32 cellular contexts compared by ENCODE assay signal in genomic region chr3:133855772-133856171, GRCh38. TPM values are rescaled to one million over a fixed set of nuclear protein-coding genes. Genes with fewer than 3 reads are reported as not detected.
A peak's percentile ranks its signal among the peaks of the same experiment; 100 is the strongest.
DNase-seq lines count a peak whose midpoint lies in the region; ATAC-seq, FAIRE-seq and TF ChIP-seq lines count a peak whose summit lies in the region.
"Had no signal": no experiment of that assay in that cellular context is flagged by ENCODE, and none has a peak within 500 bp of the region (broad histone marks: within the 10 kb centered on the region; RNA-seq: fewer than 3 reads in every experiment).

No MANE protein-coding gene starts in this region.

- BruUV-seq in IMR-90 (replicated peaks; lab: Mats Ljungman, UMichigan) (no TSS peak), mammary epithelial cell (replicated peaks; lab: Mats Ljungman, UMichigan) (no TSS peak)

- no peaks in the 10 kb centered on the region for H3K9me3 Mint-ChIP-seq in astrocyte (ENCODE audit: unreplicated experiment)
- H3K9me3 Mint-ChIP-seq: central memory CD8-positive, alpha-beta T cell; naive B cell; stimulated activated effector memory CD8-positive, alpha-beta T cell treated with anti-CD3 and anti-CD28 coated beads, Interleukin-12 subunit alpha, Interleukin-12 subunit beta, amount 100 ng/mL, for 72 hours had no signal

- POLR2A ChIA-PET in IMR-90 (lab: Charles Lee; ENCODE audit: unreplicated experiment), result no interaction called here

- H3K36me3 ChIP-seq in BLaER1 (no peaks in the 10 kb centered on the region), IMR-90 (ENCODE audit: control insufficient read depth, insufficient read depth, low read length) (no peaks in the 10 kb centered on the region), astrocyte (ENCODE audit: insufficient read depth, low read length) (no peaks in the 10 kb centered on the region), mammary epithelial cell (ENCODE audit: insufficient read depth, low read length) (no peaks in the 10 kb centered on the region)
- H3K36me3 ChIP-seq: heart right ventricle, vagina, WERI-Rb-1 had no signal

- no peak overlapping the region for H4K8ac ChIP-seq in IMR-90 (ENCODE audit: low read depth in 2 of 2, low read length in 2 of 2)

- no peaks in the 10 kb centered on the region for H3K9me3 ChIP-seq in BLaER1
- H3K9me3 ChIP-seq in IMR-90 (ENCODE audit: control insufficient read depth, insufficient read depth, low read length), result no peaks in the 10 kb centered on the region
- no peaks in the 10 kb centered on the region for H3K9me3 ChIP-seq in astrocyte (ENCODE audit: insufficient read depth, low read depth, low read length)
- no peaks in the 10 kb centered on the region for H3K9me3 ChIP-seq in mammary epithelial cell (replicated peaks; ENCODE audit: insufficient read depth, low read length)
- H3K9me3 ChIP-seq: heart right ventricle, testis, vagina had no signal

- TF ChIP-seq POLR2A in IMR-90 (IDR thresholded peaks at IDR 0.05; ENCODE audit: low read depth, low read length), result no peak

- no peaks in the 10 kb centered on the region for H4K20me1 ChIP-seq in BLaER1
- no peaks in the 10 kb centered on the region for H4K20me1 ChIP-seq in IMR-90 (ENCODE audit: insufficient read depth, low read length)
- H4K20me1 ChIP-seq in astrocyte (ENCODE audit: insufficient read depth, low read length), result no peaks in the 10 kb centered on the region
- H4K20me1 ChIP-seq in mammary epithelial cell (ENCODE audit: insufficient read depth, low read length), result no peaks in the 10 kb centered on the region

- H2AK9ac ChIP-seq in IMR-90 (replicated peaks; ENCODE audit: low read depth, low read length, poor library complexity), result no peak overlapping the region

- H3K27ac ChIP-seq in BLaER1 (no peak overlapping the region), IMR-90 (ENCODE audit: insufficient read depth, low read length) (no peak overlapping the region), astrocyte (ENCODE audit: low read depth, low read length) (no peak overlapping the region), mammary epithelial cell (ENCODE audit: insufficient read depth, low read depth, low read length) (no peak overlapping the region)
- H3K27ac ChIP-seq: foreskin keratinocyte, GM23248, heart right ventricle, testis, vagina, WERI-Rb-1 had no signal

- no peak overlapping the region for H4K91ac ChIP-seq in IMR-90 (ENCODE audit: insufficient read depth, low read depth, low read length)

- TF ChIP-seq RAD21 in IMR-90 (IDR thresholded peaks at IDR 0.05; ENCODE audit: low read length), result no peak

- H3K79me2 ChIP-seq in astrocyte (ENCODE audit: insufficient read depth, low read length) (no peaks in the 10 kb centered on the region), mammary epithelial cell (ENCODE audit: insufficient read depth, low read length) (no peaks in the 10 kb centered on the region)

- no peak for TF ChIP-seq CTCF in IMR-90 (conservative IDR thresholded peaks at IDR 0.05; ENCODE audit: low read depth, low read length)
- no peak for TF ChIP-seq CTCF in astrocyte (IDR thresholded peaks at IDR 0.05; ENCODE audit: insufficient read depth, low read depth, low read length)
- no peak for TF ChIP-seq CTCF in fibroblast of villous mesenchyme (IDR thresholded peaks at IDR 0.05; ENCODE audit: insufficient read depth, low read depth, low read length)
- no peak for TF ChIP-seq CTCF in mammary epithelial cell (conservative IDR thresholded peaks at IDR 0.05 in 1 of 2, IDR thresholded peaks at IDR 0.05 in 1 of 2; ENCODE audit: extremely low read depth in 1 of 2, insufficient read depth in 1 of 2, low read depth in 1 of 2, low read length in 2 of 2)

- FAIRE-seq in astrocyte (lab: Jason Lieb, UNC), result no peak
- FAIRE-seq: endothelial cell of umbilical vein, GM18507, HTR-8/SVneo, RCC 7860 had no signal

- no CpG with 5 or more reads among the region's 6 CpGs for WGBS in IMR-90 (ENCODE audit: extremely low coverage in 2 of 2, insufficient read length in 1 of 2), 2 experiments
- 92% methylated on average over 6 of the region's 6 CpGs for WGBS in mammary epithelial cell (ENCODE audit: low coverage, missing lambda C conversion rate)

- H2BK5ac ChIP-seq in IMR-90 (ENCODE audit: low read depth, low read length, poor library complexity, severe bottlenecking), result no peak overlapping the region

- no peak overlapping the region for H2BK15ac ChIP-seq in IMR-90 (ENCODE audit: low read depth, low read length)

- H2BK120ac ChIP-seq in IMR-90 (ENCODE audit: low read depth, low read length), result no peak overlapping the region

- no peak overlapping the region for H3K27ac Mint-ChIP-seq in astrocyte (ENCODE audit: unreplicated experiment)
- H3K27ac Mint-ChIP-seq: stimulated activated effector memory CD8-positive, alpha-beta T cell treated with anti-CD3 and anti-CD28 coated beads, Interleukin-12 subunit alpha, Interleukin-12 subunit beta, amount 100 ng/mL, for 72 hours had no signal

- H3K23ac ChIP-seq in IMR-90 (ENCODE audit: low read depth, low read length), result no peak overlapping the region

- H3K4me2 ChIP-seq in BLaER1 (peak overlapping the region; percentile 43), IMR-90 (ENCODE audit: low read depth, low read length) (no peak overlapping the region), astrocyte (ENCODE audit: low read length) (no peak overlapping the region), mammary epithelial cell (ENCODE audit: insufficient read depth, low read depth, low read length) (no peak overlapping the region)
- H3K4me2 ChIP-seq: smooth muscle cell had no signal

- H4K5ac ChIP-seq in IMR-90 (ENCODE audit: low read depth, low read length), result no peak overlapping the region

- H3K9ac ChIP-seq in BLaER1 (no peak overlapping the region), IMR-90 (ENCODE audit: low read depth, low read length) (no peak overlapping the region), astrocyte (ENCODE audit: low read length) (no peak overlapping the region), mammary epithelial cell (ENCODE audit: insufficient read depth, low read length) (no peak overlapping the region)
- H3K9ac ChIP-seq: GM23248 had no signal

- no peaks in the 10 kb centered on the region for H3K27me3 ChIP-seq in BLaER1
- H3K27me3 ChIP-seq in IMR-90 (ENCODE audit: control insufficient read depth, insufficient read depth, low read length), result peaks cover 10% of the 10 kb centered on the region
- no peaks in the 10 kb centered on the region for H3K27me3 ChIP-seq in astrocyte (ENCODE audit: insufficient read depth, low read length)
- H3K27me3 ChIP-seq in mammary epithelial cell (ENCODE audit: insufficient read depth, low read length), result no peaks in the 10 kb centered on the region
- H3K27me3 ChIP-seq: dorsolateral prefrontal cortex, heart right ventricle, testis, vagina had no signal

- H3K56ac ChIP-seq in IMR-90 (ENCODE audit: extremely low read depth, insufficient read depth, low read length), result no peak overlapping the region

- CTCF ChIA-PET in IMR-90 (lab: Yijun Ruan, JAX) (no interaction called here), mammary epithelial cell (lab: Charles Lee; ENCODE audit: low non-redundant PET) (no interaction called here)

- H2AFZ ChIP-seq in IMR-90 (replicated peaks; ENCODE audit: low read length, poor library complexity) (no peak overlapping the region), astrocyte (ENCODE audit: low read depth, low read length) (peak overlapping the region; percentile 46), mammary epithelial cell (ENCODE audit: low read depth, low read length) (no peak overlapping the region)
- H2AFZ ChIP-seq: GM23248 had no signal

- H2BK20ac ChIP-seq in IMR-90 (ENCODE audit: low read depth, low read length), result no peak overlapping the region

- in situ Hi-C loops in IMR-90 (cut with MboI; ENCODE audit: low sequenced_read_pairs) (no loop called here), mammary epithelial cell (cut with MboI; ENCODE audit: low sequenced_read_pairs in 2 of 2) (no loop called here)

- ATAC-seq in IMR-90 (ENCODE audit: low read depth) (no peak), HG02588 (IDR thresholded peaks at IDR 0.05; ENCODE audit: unreplicated experiment) (no peak), HG02571 (IDR thresholded peaks at IDR 0.05; ENCODE audit: unreplicated experiment) (no peak)
- ATAC-seq: foreskin keratinocyte; heart right ventricle; left colon; SK-N-SH treated with all-trans-retinoic acid at 6 μM for 48 hours; stimulated activated effector memory CD8-positive, alpha-beta T cell treated with anti-CD3 and anti-CD28 coated beads, Interleukin-12 subunit alpha, Interleukin-12 subunit beta, amount 100 ng/mL, for 72 hours had no signal

- H3K27me3 Mint-ChIP-seq in astrocyte (ENCODE audit: low read depth, unreplicated experiment), result no peaks in the 10 kb centered on the region
- H3K27me3 Mint-ChIP-seq: central memory CD8-positive, alpha-beta T cell; naive B cell had no signal

- H3K79me1 ChIP-seq in IMR-90 (ENCODE audit: low read depth in 1 of 2, low read length in 2 of 2), result no peaks in the 10 kb centered on the region

- no peak overlapping the region for H3K18ac ChIP-seq in IMR-90 (ENCODE audit: low read depth, low read length)

- H3K36me3 Mint-ChIP-seq in astrocyte (ENCODE audit: low read depth, unreplicated experiment), result peaks cover 19% of the 10 kb centered on the region
- H3K36me3 Mint-ChIP-seq: naive B cell; stimulated activated effector memory CD8-positive, alpha-beta T cell treated with anti-CD3 and anti-CD28 coated beads, Interleukin-12 subunit alpha, Interleukin-12 subunit beta, amount 100 ng/mL, for 72 hours had no signal

- dilution Hi-C loops in IMR-90 (cut with HindIII; ENCODE audit: low sequenced_read_pairs, unreplicated experiment) (no loop called here), mammary epithelial cell (cut with HindIII; ENCODE audit: low sequenced_read_pairs) (no loop called here)

- H3K4me1 ChIP-seq in BLaER1 (peaks cover 31% of the 10 kb centered on the region), IMR-90 (ENCODE audit: control insufficient read depth, insufficient read depth, low read length) (no peaks in the 10 kb centered on the region), astrocyte (ENCODE audit: insufficient read depth, low read length) (peaks cover 5% of the 10 kb centered on the region), mammary epithelial cell (ENCODE audit: insufficient read depth, low read length) (no peaks in the 10 kb centered on the region)
- H3K4me1 ChIP-seq: foreskin keratinocyte, testis, vagina had no signal

- DNase-seq in IMR-90 (peak; percentile 12), astrocyte (ENCODE audit: low read depth) (no peak), fibroblast of villous mesenchyme (ENCODE audit: low read depth) (peak; percentile 3), mammary epithelial cell (no peak)
- no peak for DNase-seq in activated CD4-positive, CD25-positive, alpha-beta regulatory T cell (lab: John Stamatoyannopoulos, UW)
- DNase-seq: activated naive CD4-positive, alpha-beta T cell treated with anti-CD3 and anti-CD28 coated beads, Interleukin-2, amount 50 U/mL, for 16 hours; foreskin keratinocyte; heart right ventricle; left colon; naive B cell; NCI-H1105 treated with DMSO at 0.1 percent for 48 hours; NCI-H2029 treated with DMSO at 0.1 percent for 48 hours; NCI-H2227 treated with DMSO at 0.1 percent for 48 hours; NCI-H69; retina; stimulated activated CD4-positive, alpha-beta T cell treated with anti-CD3 and anti-CD28 coated beads, Interleukin-2, amount 100 ng/mL, for 24 hours; testis; WERI-Rb-1 had no signal

- H3K4me3 Mint-ChIP-seq in astrocyte (ENCODE audit: unreplicated experiment), result no peak overlapping the region
- H3K4me3 Mint-ChIP-seq: central memory CD8-positive, alpha-beta T cell; naive B cell; stimulated activated effector memory CD8-positive, alpha-beta T cell treated with anti-CD3 and anti-CD28 coated beads, Interleukin-12 subunit alpha, Interleukin-12 subunit beta, amount 100 ng/mL, for 72 hours had no signal

- H3K9me1 ChIP-seq in IMR-90 (ENCODE audit: insufficient read depth, low read length), result no peaks in the 10 kb centered on the region

- no peak overlapping the region for H3K4ac ChIP-seq in IMR-90 (ENCODE audit: low read depth, low read length)

- no peak overlapping the region for H2AK5ac ChIP-seq in IMR-90 (ENCODE audit: low read depth, low read length)

- intact Hi-C loops in IMR-90 (cut with micrococcal nuclease), result no loop called here
- intact Hi-C loops in mammary epithelial cell (cut with micrococcal nuclease), result no loop called here

- no peak overlapping the region for H3K14ac ChIP-seq in IMR-90 (replicated peaks; ENCODE audit: low read depth, low read length)

- peaks cover 8% of the 10 kb centered on the region for H3K4me1 Mint-ChIP-seq in astrocyte (ENCODE audit: low read depth, unreplicated experiment)
- H3K4me1 Mint-ChIP-seq: central memory CD8-positive, alpha-beta T cell; naive B cell had no signal

- no peak overlapping the region for H3K4me3 ChIP-seq in BLaER1
- no peak overlapping the region for H3K4me3 ChIP-seq in IMR-90 (ENCODE audit: insufficient read depth, low read depth, low read length)
- H3K4me3 ChIP-seq in astrocyte (ENCODE audit: insufficient read depth, low read depth, low read length), result no peak overlapping the region
- H3K4me3 ChIP-seq in fibroblast of villous mesenchyme (ENCODE audit: low read depth, low read length), result no peak overlapping the region
- no peak overlapping the region for H3K4me3 ChIP-seq in mammary epithelial cell (replicated peaks in 1 of 3; ENCODE audit: insufficient read depth in 1 of 3, low read depth in 2 of 3, low read length in 3 of 3)
- H3K4me3 ChIP-seq: dorsolateral prefrontal cortex, GM23248, heart right ventricle, smooth muscle cell, testis, vagina had no signal

RNA-seq across cellular contexts. Expression of gene RAB6B, which starts 39.9 kb away (rescaled TPM):
- total RNA-seq in IMR-90 (2012; rRNA removed), result 0.18 and 0.28 TPM in 2 replicates
- polyA plus RNA-seq in IMR-90 (2012; rRNA removed), result 1.2 and 1.4 TPM in 2 replicates
- 0.84 and 1.3 TPM in 2 replicates for polyA plus RNA-seq in IMR-90 (2012; cell fraction: cytosol; rRNA removed)
- polyA plus RNA-seq in IMR-90 (2012; cell fraction: nucleus; rRNA removed; ENCODE audit: low replicate concordance), result 0.74 and 1.2 TPM in 2 replicates
- 60.5 and 61.8 TPM in 2 replicates for total RNA-seq in astrocyte
- total RNA-seq in fibroblast of villous mesenchyme, result 0.32 and 0.86 TPM in 2 replicates
- total RNA-seq in mammary epithelial cell, result 1 to 10 TPM; 4.1 to 5.3 TPM
- 2.0 TPM for polyA plus RNA-seq in mammary epithelial cell
- 13.8 TPM for polyA minus RNA-seq in mammary epithelial cell

RNA-seq across cellular contexts. Expression of gene SRPRB, which starts 50.2 kb away (rescaled TPM):
- 98.9 and 131 TPM in 2 replicates for total RNA-seq in IMR-90 (2012; rRNA removed)
- 28.8 and 36.5 TPM in 2 replicates for polyA plus RNA-seq in IMR-90 (2012; rRNA removed)
- polyA plus RNA-seq in IMR-90 (2012; cell fraction: cytosol; rRNA removed), result 12.2 and 12.8 TPM in 2 replicates
- 4.6 and 15.2 TPM in 2 replicates for polyA plus RNA-seq in IMR-90 (2012; cell fraction: nucleus; rRNA removed; ENCODE audit: low replicate concordance)
- 83.8 and 99.4 TPM in 2 replicates for total RNA-seq in astrocyte
- total RNA-seq in fibroblast of villous mesenchyme, result 63.5 and 112 TPM in 2 replicates
- total RNA-seq in mammary epithelial cell, result 10 to 100 TPM; 79.0 to 92.6 TPM
- 56.2 TPM for polyA plus RNA-seq in mammary epithelial cell
- 29.8 TPM for polyA minus RNA-seq in mammary epithelial cell

Comparison
In these comparisons a context has a peak if more than half of its experiments do, and no peak if none do; other contexts are left out.
1. DNase-seq: peak in IMR-90 (single experiment) and fibroblast of villous mesenchyme (single experiment); none in astrocyte (single experiment), mammary epithelial cell (single experiment) and activated CD4-positive, CD25-positive, alpha-beta regulatory T cell (0 of 4).